In the genomic region with DNA sequence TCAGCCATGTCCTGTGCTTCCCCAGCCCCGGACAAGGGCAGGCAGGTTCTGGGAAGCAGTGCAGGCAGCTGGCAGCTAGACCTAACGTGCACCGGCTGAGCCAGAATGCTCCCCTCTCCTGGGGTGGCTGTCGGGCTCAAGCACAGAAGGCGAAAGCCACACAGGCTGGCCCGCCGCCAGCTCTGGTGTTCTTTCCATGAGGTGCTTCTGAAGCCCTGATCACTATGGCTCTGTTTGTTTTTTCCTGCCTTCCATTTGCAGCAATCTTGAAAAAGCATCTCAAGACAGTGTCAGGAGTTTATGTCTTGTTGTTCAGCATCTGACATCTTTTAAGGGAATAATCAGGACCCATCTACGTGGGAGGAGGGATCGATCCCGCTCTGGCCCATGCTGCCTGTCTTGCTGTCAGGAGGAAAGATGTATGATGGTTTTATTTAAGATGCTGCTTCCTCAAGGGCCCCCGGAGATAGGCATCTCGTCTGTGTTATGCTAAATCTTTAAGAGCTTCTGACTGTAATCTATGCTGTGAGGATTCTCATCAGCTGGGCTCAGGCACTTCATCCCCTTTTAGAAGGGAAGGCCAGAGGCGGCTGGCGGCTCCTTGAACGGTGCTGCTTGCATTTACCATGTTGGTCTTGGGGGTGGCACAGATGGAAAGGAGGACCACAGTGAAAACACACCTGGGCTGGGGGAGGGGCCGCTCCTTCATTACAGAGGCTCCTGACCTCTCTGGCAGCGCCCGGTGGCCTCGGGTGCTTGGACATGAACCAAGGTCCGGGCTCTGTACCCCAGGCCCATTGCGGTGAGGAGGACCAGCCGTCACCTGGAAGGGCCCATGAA, we compare ENCODE assay signal across 17 cellular contexts.
DNase-seq lines count a peak whose midpoint lies in the region; ATAC-seq and TF ChIP-seq lines count a peak whose summit lies in the region.
"Had no signal": no experiment of that assay in that cellular context is flagged by ENCODE, and none has a peak within 500 bp of the region (broad histone marks: within the 10 kb centered on the region; RNA-seq: fewer than 3 reads in every experiment).

No MANE protein-coding gene starts in this region.

- peak; percentile 9 for DNase-seq in stimulated activated CD4-positive, alpha-beta T cell treated with anti-CD3 and anti-CD28 coated beads, Interleukin-15, amount 100 ng/mL, for 24 hours
- DNase-seq in stimulated activated CD4-positive, alpha-beta T cell treated with anti-CD3 and anti-CD28 coated beads, Interleukin-4, amount 100 ng/mL, for 1 hour: no peak
- DNase-seq in NCI-H2107 treated with DMSO at 0.1 percent for 48 hours (lab: John Stamatoyannopoulos, UW; ENCODE audit: unreplicated experiment) (peak; percentile 33), cerebellar cortex (ENCODE audit: low spot score) (peak; percentile 70), thyroid gland (peak; percentile 55 to 69), HPDE6-E6E7 (ENCODE audit: extremely low spot score) (no peak), ACHN (no peak)
- DNase-seq: adrenal gland; Calu3; effector memory CD4-positive, alpha-beta T cell; immature natural killer cell; NCI-H1436 treated with DMSO at 0.1 percent for 48 hours; NK-92 treated with Interleukin-12 subunit alpha and Interleukin-12 subunit beta, amount 100 ng/mL, for 24 hours; tibial artery had no signal

- no peak for TF ChIP-seq CTCF in thyroid gland (IDR thresholded peaks at IDR 0.05)

- in situ Hi-C loops in ACHN (cut with HindIII; ENCODE audit: low pct_ligation_motif_present, low pct_unique_long_range_greater_than_20kb, low sequenced_read_pairs): no loop called here

- H3K4me3 ChIP-seq in thyroid gland (replicated peaks in 1 of 3): no peak overlapping the region
- H3K4me3 ChIP-seq: adrenal gland, smooth muscle cell, tibial artery had no signal

- no peak for TF ChIP-seq POLR2A in thyroid gland (IDR thresholded peaks at IDR 0.05)

- no peaks in the 10 kb centered on the region for H3K36me3 ChIP-seq in thyroid gland
- H3K36me3 ChIP-seq: adrenal gland, tibial artery had no signal

- no peaks in the 10 kb centered on the region for H3K9me3 ChIP-seq in thyroid gland
- H3K9me3 ChIP-seq: adrenal gland, tibial artery had no signal

- intact Hi-C loops in thyroid gland (cut with DNase I): no loop called here

- no peak for ATAC-seq in GM21526 (IDR thresholded peaks at IDR 0.05; ENCODE audit: low FRiP score, unreplicated experiment)
- ATAC-seq: naive thymus-derived CD8-positive, alpha-beta T cell had no signal

- H3K27ac ChIP-seq in thyroid gland: no peak overlapping the region
- H3K27ac ChIP-seq: adrenal gland, tibial artery had no signal

- no peaks in the 10 kb centered on the region for H3K4me1 ChIP-seq in thyroid gland
- H3K4me1 ChIP-seq: adrenal gland, tibial artery had no signal

- WGBS in thyroid gland, 2 donors: 63 to 68% methylated on average over 19 to 21 of the region's 22 CpGs

- H3K27me3 ChIP-seq in thyroid gland: no peaks in the 10 kb centered on the region
- H3K27me3 ChIP-seq: adrenal gland had no signal

Comparison
In these comparisons a context has a peak if more than half of its experiments do, and no peak if none do; other contexts are left out.
1. DNase-seq: peak in stimulated activated CD4-positive, alpha-beta T cell treated with anti-CD3 and anti-CD28 coated beads, Interleukin-15, amount 100 ng/mL, for 24 hours (single experiment), NCI-H2107 treated with DMSO at 0.1 percent for 48 hours (single experiment), cerebellar cortex (single experiment) and thyroid gland (2 of 2); none in stimulated activated CD4-positive, alpha-beta T cell treated with anti-CD3 and anti-CD28 coated beads, Interleukin-4, amount 100 ng/mL, for 1 hour (single experiment), HPDE6-E6E7 (single experiment) and ACHN (single experiment).